ENCODE assay signal across 26 cellular contexts in the genomic region with DNA sequence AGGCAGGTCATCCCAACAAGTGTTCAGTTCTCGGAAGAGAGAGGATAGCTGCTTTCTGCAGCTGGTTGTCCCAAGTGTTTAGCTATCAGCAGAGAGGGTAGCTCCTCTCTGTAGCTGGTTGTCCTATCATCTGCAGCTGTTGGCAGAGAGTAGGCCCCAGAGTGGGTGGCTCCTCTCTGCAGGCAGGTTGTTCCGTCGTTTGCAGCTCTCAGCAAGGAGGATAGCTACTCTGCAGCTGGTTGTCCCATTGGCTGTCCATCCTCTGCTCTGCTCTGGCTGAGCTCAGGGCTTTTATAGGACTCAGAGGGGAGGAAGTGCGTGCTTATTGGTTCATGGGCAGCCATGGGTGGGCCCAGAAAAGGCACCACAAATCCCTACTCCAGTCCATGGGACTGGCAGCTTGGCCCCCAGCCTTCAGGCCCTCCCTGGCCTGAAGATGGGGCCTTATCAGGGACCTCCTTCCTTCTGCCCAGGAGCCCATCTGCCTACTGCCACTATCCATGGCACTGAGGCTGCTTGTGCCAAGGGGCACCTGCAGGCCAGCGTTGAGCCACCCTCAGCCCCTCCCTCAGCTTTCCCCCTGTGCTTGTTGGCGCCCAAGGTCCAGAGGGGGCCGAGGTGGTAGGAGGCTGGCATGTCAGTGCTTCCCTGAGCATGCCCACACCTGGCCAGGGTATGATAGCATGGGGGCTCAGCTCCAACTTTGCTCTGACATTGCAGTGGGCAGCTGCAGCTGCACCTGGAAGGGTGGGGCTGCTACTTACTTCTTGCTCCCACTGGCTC. TPM values are rescaled to one million over a fixed set of nuclear protein-coding genes. Genes with fewer than 3 reads are reported as not detected.
"Had no signal": no experiment of that assay in that cellular context is flagged by ENCODE, and none has a peak within 500 bp of the region (broad histone marks: within the 10 kb centered on the region; RNA-seq: fewer than 3 reads in every experiment).

No MANE protein-coding gene starts in this region.

- H3K9me3 ChIP-seq: left lung, pancreas, prostate gland, sigmoid colon, spleen, stomach, testis, thyroid gland, transverse colon, upper lobe of left lung had no signal

- H3K27me3 ChIP-seq: left lung, sigmoid colon, spleen, stomach, testis, thyroid gland, transverse colon, upper lobe of left lung had no signal

- DNase-seq: head of caudate nucleus; hippocampal formation; left colon; mesendoderm; naive B cell; nephron progenitor cell; nucleus accumbens; retina; sigmoid colon; small intestine; stimulated activated CD4-positive, alpha-beta T cell treated with anti-CD3 and anti-CD28 coated beads, Interleukin-4, amount 100 ng/mL, for 24 hours; stimulated activated naive CD4-positive, alpha-beta T cell; stomach; testis; thyroid gland; transverse colon had no signal

- H3K27ac Mint-ChIP-seq: mesothelial cell of epicardium, naive B cell, nephron progenitor cell had no signal

- H3K9me3 Mint-ChIP-seq: mesothelial cell of epicardium, nephron progenitor cell had no signal

- ATAC-seq: left colon, left lung, pancreas, right cardiac atrium had no signal

- H3K27ac ChIP-seq: left lung, pancreas, prostate gland, sigmoid colon, spleen, stomach, testis, thyroid gland, transverse colon, upper lobe of left lung had no signal

- H3K4me1 Mint-ChIP-seq: mesothelial cell of epicardium, naive B cell, nephron progenitor cell had no signal

- H3K4me1 ChIP-seq: left lung, pancreas, prostate gland, sigmoid colon, spleen, stomach, testis, thyroid gland, transverse colon, upper lobe of left lung had no signal

- H3K4me3 ChIP-seq: left lung, lung, pancreas, prostate gland, sigmoid colon, spleen, stomach, testis, thyroid gland, transverse colon, upper lobe of left lung had no signal

- H3K4me3 Mint-ChIP-seq: mesothelial cell of epicardium, naive B cell, nephron progenitor cell had no signal

- H3K36me3 ChIP-seq: left lung, pancreas, prostate gland, sigmoid colon, spleen, stomach, thyroid gland, transverse colon, upper lobe of left lung had no signal

- H3K36me3 Mint-ChIP-seq: mesothelial cell of epicardium, naive B cell had no signal

RNA-seq across cellular contexts. Expression of a gene that starts 38.3 kb away (rescaled TPM):
- total RNA-seq: left lung, lower leg skin, lung, mesothelial cell of epicardium, osteoblast, pancreas, right cardiac atrium had no signal
- polyA plus RNA-seq: lung, pancreas, right cardiac atrium, sigmoid colon, small intestine, stomach had no signal
